8 cellular contexts compared by ENCODE assay signal in genomic region chr5:141094481-141095262, GRCh38. TPM values are rescaled to one million over a fixed set of nuclear protein-coding genes. Genes with fewer than 3 reads are reported as not detected.
DNase-seq lines count a peak whose midpoint lies in the region; ATAC-seq, FAIRE-seq and TF ChIP-seq lines count a peak whose summit lies in the region.

PCDHB2 (plus strand) TSS chr5:141094615; CDS start chr5:141094791, 176 bp downstream.

- in situ Hi-C loops in G401 (cut with HindIII; ENCODE audit: low sequenced_read_pairs): no loop called here

- TF ChIP-seq CTCF in brain (conservative IDR thresholded peaks at IDR 0.05) (peak; percentile 81 to 86), keratinocyte (optimal IDR thresholded peaks at IDR 0.05 in 1 of 3, IDR thresholded peaks at IDR 0.05 in 1 of 3, conservative IDR thresholded peaks at IDR 0.05 in 1 of 3; ENCODE audit: extremely low read depth in 1 of 3, insufficient read depth in 2 of 3, low read length in 3 of 3) (peak in 1 of 3 experiments; percentile 16), type B pancreatic cell (conservative IDR thresholded peaks at IDR 0.05) (peak; percentile 89)

- H3K9me1 ChIP-seq in keratinocyte (ENCODE audit: control insufficient read depth, extremely low read depth, insufficient read depth, low read length): no peaks in the 10 kb centered on the region

- peaks cover 72% of the 10 kb centered on the region for H3K36me3 Mint-ChIP-seq in brain
- peaks cover 33% of the 10 kb centered on the region for H3K36me3 Mint-ChIP-seq in type B pancreatic cell

- H3K4me3 ChIP-seq in keratinocyte (ENCODE audit: control insufficient read depth in 2 of 3, extremely low read depth in 1 of 3, insufficient read depth in 2 of 3, low read depth in 1 of 3, low read length in 3 of 3): peak within 1 kb of the TSS in 1 of 3 experiments; percentile 23

- no peak for ATAC-seq in HG03108 (IDR thresholded peaks at IDR 0.05; ENCODE audit: unreplicated experiment)

- no peaks in the 10 kb centered on the region for H3K4me1 ChIP-seq in keratinocyte (ENCODE audit: control insufficient read depth, extremely low read depth, insufficient read depth, low read length)

- H3K27ac Mint-ChIP-seq in brain: peak within 1 kb of the TSS; percentile 98 to 100 (median 100)
- H3K27ac Mint-ChIP-seq in type B pancreatic cell: peak within 1 kb of the TSS; percentile 96

- H3K4me2 ChIP-seq in keratinocyte (ENCODE audit: control insufficient read depth, extremely low read depth, insufficient read depth, low read depth, low read length): no peak within 1 kb of the TSS

- H3K27me3 Mint-ChIP-seq in brain: peaks cover 14% of the 10 kb centered on the region
- peaks cover 2% of the 10 kb centered on the region for H3K27me3 Mint-ChIP-seq in type B pancreatic cell

- no peaks in the 10 kb centered on the region for H3K36me3 ChIP-seq in keratinocyte (ENCODE audit: control insufficient read depth in 2 of 2, extremely low read depth in 1 of 2, insufficient read depth in 2 of 2, low read length in 2 of 2)

- dilution Hi-C loops in keratinocyte (cut with MboI; ENCODE audit: extremely low pct_ligation_motif_present, low sequenced_read_pairs): no loop called here

- H3K9ac ChIP-seq in keratinocyte (ENCODE audit: control insufficient read depth, extremely low read depth, insufficient read depth, low read length): no peak within 1 kb of the TSS

- no peak within 1 kb of the TSS for H3K27ac ChIP-seq in keratinocyte (ENCODE audit: control insufficient read depth, insufficient read depth, low read length)

- DNase-seq in G401 (ENCODE audit: low spot score) (peak; percentile 78), NCI-H226 (peak; percentile 59), keratinocyte (ENCODE audit: low read depth, low spot score) (no peak), type B pancreatic cell (ENCODE audit: extremely low spot score, unreplicated experiment) (no peak), HPDE6-E6E7 (ENCODE audit: extremely low spot score) (no peak)
- no peak for DNase-seq in activated CD4-positive, alpha-beta T cell treated with anti-CD3 and anti-CD28 coated beads, Interleukin-2, amount 50 U/mL, for 4 hours

- no peaks in the 10 kb centered on the region for H4K20me1 ChIP-seq in keratinocyte (ENCODE audit: control insufficient read depth, extremely low read depth, insufficient read depth, low read length)

- H2AFZ ChIP-seq in keratinocyte (ENCODE audit: control insufficient read depth, low read length): peak within 1 kb of the TSS; percentile 37

- peaks cover 60 to 83% (median 64%) of the 10 kb centered on the region in 5 experiments for H3K9me3 Mint-ChIP-seq in brain
- H3K9me3 Mint-ChIP-seq in type B pancreatic cell: peaks cover 17% of the 10 kb centered on the region

- H3K9me3 ChIP-seq in keratinocyte (ENCODE audit: control insufficient read depth, low read depth, low read length): peaks cover 2% of the 10 kb centered on the region

- H3K27me3 ChIP-seq in keratinocyte (ENCODE audit: control insufficient read depth, extremely low read depth, insufficient read depth, low read length): no peaks in the 10 kb centered on the region

- no peaks in the 10 kb centered on the region for H3K79me2 ChIP-seq in keratinocyte (ENCODE audit: control insufficient read depth, insufficient read depth, low read length)

- H3K4me1 Mint-ChIP-seq in brain (peaks cover 41% of the 10 kb centered on the region), type B pancreatic cell (ENCODE audit: unreplicated experiment) (no peaks in the 10 kb centered on the region)

- H3K4me3 Mint-ChIP-seq in brain (peak within 1 kb of the TSS; percentile 94 to 99 (median 98)), type B pancreatic cell (peak within 1 kb of the TSS; percentile 99)

- no peak for FAIRE-seq in keratinocyte (lab: Jason Lieb, UNC)

RNA-seq across cellular contexts. Expression of gene PCDHB2, which starts in this region (rescaled TPM):
- total RNA-seq in G401 (2014; rRNA removed; shearing (Covaris generic)): 11.6 and 17.6 TPM in 2 replicates
- polyA plus RNA-seq in brain (ENCODE audit: insufficient read depth, low read depth, low replicate concordance) (37.5 TPM), keratinocyte (0.26 to 1.1 TPM (median 0.46 TPM) in 3 replicates)
- 0.51 TPM for polyA plus RNA-seq in keratinocyte (2011; ENCODE audit: low read depth)
- 0.21 and 0.25 TPM in 2 replicates for polyA plus RNA-seq in keratinocyte (2011; cell fraction: cytosol; rRNA removed)
- 1.8 and 2.4 TPM in 2 replicates for polyA plus RNA-seq in keratinocyte (2011; cell fraction: nucleus; rRNA removed)
- polyA plus RNA-seq in keratinocyte (2012; ENCODE audit: low replicate concordance): 0.50 and 0.76 TPM in 2 replicates
- 0.07 to 1.2 TPM (median 0.64 TPM) in 3 replicates for polyA minus RNA-seq in keratinocyte
- 0.77 TPM for polyA minus RNA-seq in keratinocyte (2011; cell fraction: cytosol; rRNA and poly(A)+ RNA removed)
- 2.6 and 3.5 TPM in 2 replicates for polyA minus RNA-seq in keratinocyte (2011; cell fraction: nucleus; rRNA and poly(A)+ RNA removed)
- total RNA-seq in type B pancreatic cell (ENCODE audit: low replicate concordance): 33.7 and 36.3 TPM in 2 replicates

Comparison
In these comparisons a context has a peak if more than half of its experiments do, and no peak if none do; other contexts are left out.
1. RNA of gene PCDHB2 (polyA plus RNA-seq): 37.5 TPM in brain (single experiment); 0.21 to 2.4 TPM in keratinocyte; every median in the first group is over 10 times any median in the second.
2. DNase-seq: peak in G401 (single experiment) and NCI-H226 (single experiment); none in keratinocyte (single experiment), type B pancreatic cell (single experiment), HPDE6-E6E7 (single experiment) and activated CD4-positive, alpha-beta T cell treated with anti-CD3 and anti-CD28 coated beads, Interleukin-2, amount 50 U/mL, for 4 hours (0 of 2).